8 cellular contexts compared by ENCODE assay signal in the genomic region with DNA sequence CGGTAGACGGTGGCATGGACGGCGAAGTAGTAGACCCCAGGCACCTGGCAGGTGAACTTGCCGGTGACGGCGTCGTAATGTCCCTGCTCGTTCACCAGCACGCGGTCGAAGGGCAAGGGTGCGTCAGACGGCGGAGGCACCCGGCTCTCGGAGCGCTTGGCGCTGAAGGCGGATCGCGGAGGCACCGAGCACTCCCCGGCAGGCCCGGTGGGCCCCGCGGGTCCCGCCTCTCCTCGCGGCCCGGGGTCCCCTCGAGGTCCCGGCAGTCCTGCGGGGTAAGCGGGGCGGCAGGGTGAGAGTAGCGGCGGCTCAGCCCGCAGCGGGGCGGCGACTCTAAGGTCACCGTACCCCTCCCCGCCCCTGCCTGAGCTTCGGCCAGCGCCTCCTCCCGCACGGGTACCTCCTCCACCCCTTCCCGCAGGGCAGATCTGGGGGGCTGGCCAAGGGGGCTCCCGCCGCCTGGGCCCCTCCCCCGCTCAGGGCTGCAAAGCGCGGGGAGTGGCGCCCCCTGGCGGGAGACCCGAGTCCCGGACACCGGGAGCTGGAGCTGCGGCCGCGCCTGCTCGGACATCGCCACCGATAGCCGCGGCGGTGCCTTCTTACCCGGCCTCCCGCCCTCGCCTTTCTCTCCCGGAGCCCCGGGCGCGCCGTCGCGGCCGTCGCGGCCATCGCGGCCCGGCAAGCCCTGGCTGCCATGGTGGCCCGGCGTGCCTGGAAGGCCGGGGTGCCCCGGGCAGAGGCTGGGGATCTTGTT. TPM values are rescaled to one million over a fixed set of nuclear protein-coding genes. Genes with fewer than 3 reads are reported as not detected.
DNase-seq lines count a peak whose midpoint lies in the region; ATAC-seq and TF ChIP-seq lines count a peak whose summit lies in the region.

No MANE protein-coding gene starts in this region.

- peak overlapping the region; percentile 42 to 76 (median 63); a peak in 21 of 22 replicates for H3K9ac ChIP-seq in BLaER1 treated with 17β-estradiol and CSF1 and Interleukin-3, amounts not matched to agents 10 nM and 100 nM

- peaks cover 15% of the 10 kb centered on the region for H3K36me3 Mint-ChIP-seq in activated naive CD4-positive, alpha-beta T cell treated with anti-CD3 and anti-CD28 coated beads, Interleukin-2, amount 10 ng/mL, durations not matched to agents 7 days and 5 days
- no peaks in the 10 kb centered on the region for H3K36me3 Mint-ChIP-seq in neural crest cell (ENCODE audit: low read depth)

- H3K4me1 Mint-ChIP-seq in activated naive CD4-positive, alpha-beta T cell treated with anti-CD3 and anti-CD28 coated beads, Interleukin-2, amount 10 ng/mL, durations not matched to agents 7 days and 5 days = peaks cover 51% of the 10 kb centered on the region
- H3K4me1 Mint-ChIP-seq in neural crest cell = peaks cover 46% of the 10 kb centered on the region

- peaks cover 0 to 37% (median 19%) of the 10 kb centered on the region in 11 experiments; a peak in 19 of 22 replicates for H4K20me1 ChIP-seq in BLaER1 treated with 17β-estradiol and CSF1 and Interleukin-3, amounts not matched to agents 10 nM and 100 nM

- H3K4me2 ChIP-seq in BLaER1 treated with 17β-estradiol and CSF1 and Interleukin-3, amounts not matched to agents 10 nM and 100 nM = peak overlapping the region; percentile 90 to 98 (median 94)

- no peaks in the 10 kb centered on the region for H3K9me3 ChIP-seq in BLaER1 treated with 17β-estradiol and CSF1 and Interleukin-3, amounts not matched to agents 10 nM and 100 nM (replicated peaks in 1 of 11)

- CTCF ChIA-PET in activated naive CD4-positive, alpha-beta T cell treated with anti-CD3 and anti-CD28 coated beads, Interleukin-2, amount 10 ng/mL, durations not matched to agents 7 days and 5 days (lab: Charles Lee) = interaction anchor here (0.6 to 9.8 kb wide), 11 partner anchors 8 to 273 kb away, joined by 3 to 106 read pairs (median 4); a partner anchor contains a TSS

- peaks cover 66% of the 10 kb centered on the region for H3K27me3 Mint-ChIP-seq in activated naive CD4-positive, alpha-beta T cell treated with anti-CD3 and anti-CD28 coated beads, Interleukin-2, amount 10 ng/mL, durations not matched to agents 7 days and 5 days
- peaks cover 46% of the 10 kb centered on the region for H3K27me3 Mint-ChIP-seq in neural crest cell (ENCODE audit: low read depth)

- H3K27ac Mint-ChIP-seq in activated naive CD4-positive, alpha-beta T cell treated with anti-CD3 and anti-CD28 coated beads, Interleukin-2, amount 10 ng/mL, durations not matched to agents 7 days and 5 days = no peak overlapping the region
- H3K27ac Mint-ChIP-seq in neural crest cell (ENCODE audit: unreplicated experiment) = no peak overlapping the region

- ATAC-seq in HG02798 (IDR thresholded peaks at IDR 0.05; ENCODE audit: poor library complexity, unreplicated experiment) (peak; percentile 36), foreskin keratinocyte (peak; percentile 5), GM18520 (IDR thresholded peaks at IDR 0.05; ENCODE audit: unreplicated experiment) (no peak), GM21619 (IDR thresholded peaks at IDR 0.05; ENCODE audit: unreplicated experiment) (no peak), GM19324 (IDR thresholded peaks at IDR 0.05; ENCODE audit: low FRiP score, unreplicated experiment) (no peak)

- DNase-seq in activated naive CD4-positive, alpha-beta T cell treated with anti-CD3 and anti-CD28 coated beads, Interleukin-2, amount 10 ng/mL, durations not matched to agents 7 days and 5 days = peak; percentile 55
- no peak for DNase-seq in foreskin keratinocyte
- peak; percentile 78 for DNase-seq in neural crest cell (ENCODE audit: low read depth, low spot score)

- no peak overlapping the region for H3K4me3 Mint-ChIP-seq in activated naive CD4-positive, alpha-beta T cell treated with anti-CD3 and anti-CD28 coated beads, Interleukin-2, amount 10 ng/mL, durations not matched to agents 7 days and 5 days
- H3K4me3 Mint-ChIP-seq in neural crest cell = peak overlapping the region; percentile 92

- peaks cover 0 to 18% (median 0%) of the 10 kb centered on the region in 11 experiments; a peak in 4 of 22 replicates for H3K36me3 ChIP-seq in BLaER1 treated with 17β-estradiol and CSF1 and Interleukin-3, amounts not matched to agents 10 nM and 100 nM

- H3K4me3 ChIP-seq in BLaER1 treated with 17β-estradiol and CSF1 and Interleukin-3, amounts not matched to agents 10 nM and 100 nM = peak overlapping the region; percentile 45 to 66 (median 52)

- no peaks in the 10 kb centered on the region for H3K9me3 Mint-ChIP-seq in activated naive CD4-positive, alpha-beta T cell treated with anti-CD3 and anti-CD28 coated beads, Interleukin-2, amount 10 ng/mL, durations not matched to agents 7 days and 5 days
- H3K9me3 Mint-ChIP-seq in neural crest cell = no peaks in the 10 kb centered on the region

- H3K4me1 ChIP-seq in BLaER1 treated with 17β-estradiol and CSF1 and Interleukin-3, amounts not matched to agents 10 nM and 100 nM = peaks cover 64 to 76% (median 74%) of the 10 kb centered on the region in 10 experiments
- no peaks in the 10 kb centered on the region for H3K4me1 ChIP-seq in foreskin keratinocyte

- peak; percentile 76 for TF ChIP-seq CTCF in foreskin keratinocyte (conservative IDR thresholded peaks at IDR 0.05)
- TF ChIP-seq CTCF in neural crest cell (conservative IDR thresholded peaks at IDR 0.05) = peak; percentile 93

- H3K27me3 ChIP-seq in BLaER1 treated with 17β-estradiol and CSF1 and Interleukin-3, amounts not matched to agents 10 nM and 100 nM = peaks cover 32 to 43% (median 38%) of the 10 kb centered on the region in 11 experiments
- H3K27me3 ChIP-seq in foreskin keratinocyte = peaks cover 55% of the 10 kb centered on the region

- peak overlapping the region in 4 of 11 experiments; percentile 28 to 37 (median 32); a peak in 1 of 22 replicates for H3K27ac ChIP-seq in BLaER1 treated with 17β-estradiol and CSF1 and Interleukin-3, amounts not matched to agents 10 nM and 100 nM
- H3K27ac ChIP-seq in foreskin keratinocyte = no peak overlapping the region

RNA-seq across cellular contexts. Expression of a gene that starts 0.9 kb away (rescaled TPM):
- total RNA-seq in foreskin keratinocyte = not detected in 2 replicates
- polyA plus RNA-seq in foreskin keratinocyte = 0.03 and 0.07 TPM in 2 replicates
- 1.9 and 2.1 TPM in 2 replicates for total RNA-seq in neural crest cell

RNA-seq across cellular contexts. Expression of a gene that starts 5.4 kb away (rescaled TPM):
- 30.1 and 35.2 TPM in 2 replicates for total RNA-seq in foreskin keratinocyte
- polyA plus RNA-seq in foreskin keratinocyte = 41.0 and 49.9 TPM in 2 replicates
- total RNA-seq in neural crest cell = 47.9 and 51.8 TPM in 2 replicates

RNA-seq across cellular contexts. Expression of a gene that starts 6.7 kb away (rescaled TPM):
- total RNA-seq in foreskin keratinocyte = not detected in 2 replicates
- polyA plus RNA-seq in foreskin keratinocyte = not detected in 2 replicates
- total RNA-seq in neural crest cell = not detected in 2 replicates

RNA-seq across cellular contexts. Expression of a gene that starts 22.8 kb away (rescaled TPM):
- total RNA-seq in foreskin keratinocyte = 25.5 and 34.0 TPM in 2 replicates
- polyA plus RNA-seq in foreskin keratinocyte = 12.5 and 20.2 TPM in 2 replicates
- total RNA-seq in neural crest cell = 61.6 and 66.7 TPM in 2 replicates

RNA-seq across cellular contexts. Expression of a gene that starts 41.7 kb away (rescaled TPM):
- 0.27 and 0.42 TPM in 2 replicates for total RNA-seq in foreskin keratinocyte
- 0.26 and 0.45 TPM in 2 replicates for polyA plus RNA-seq in foreskin keratinocyte
- total RNA-seq in neural crest cell = 3.4 and 3.7 TPM in 2 replicates

Comparison
In these comparisons a context has a peak if more than half of its experiments do, and no peak if none do; other contexts are left out.
1. ATAC-seq: peak in HG02798 (single experiment) and foreskin keratinocyte (single experiment); none in GM18520 (single experiment), GM21619 (single experiment) and GM19324 (single experiment).
2. DNase-seq: peak in activated naive CD4-positive, alpha-beta T cell treated with anti-CD3 and anti-CD28 coated beads, Interleukin-2, amount 10 ng/mL, durations not matched to agents 7 days and 5 days (single experiment) and neural crest cell (single experiment); none in foreskin keratinocyte (0 of 2).